ENCODE assay signal across 8 cellular contexts in genomic region chr12:83823386-83824045, GRCh38.
DNase-seq lines count a peak whose midpoint lies in the region; ATAC-seq and TF ChIP-seq lines count a peak whose summit lies in the region.

No MANE protein-coding gene starts in this region.

- no peak for ATAC-seq in upper lobe of left lung (ENCODE audit: low FRiP score in 2 of 2)

- H3K27ac ChIP-seq in GM23248, result no peak overlapping the region
- H3K27ac ChIP-seq in upper lobe of left lung, result no peak overlapping the region

- TF ChIP-seq EP300 in upper lobe of left lung (IDR thresholded peaks at IDR 0.05), result no peak

- in situ Hi-C loops in GM23248 (cut with MboI), result loop anchor here (25.0 kb wide), 1 partner anchor 1014 kb away; no protein-coding TSS in a partner anchor

- H3K4me3 ChIP-seq in GM23248 (no peak overlapping the region), upper lobe of left lung (no peak overlapping the region)

- peaks cover 8% of the 10 kb centered on the region; the same call in 1 of the 2 replicates for H3K4me1 ChIP-seq in GM23248 (ENCODE audit: insufficient read depth)
- H3K4me1 ChIP-seq in upper lobe of left lung, result no peaks in the 10 kb centered on the region

- H3K27me3 ChIP-seq in GM23248 (replicated peaks; ENCODE audit: insufficient read depth) (no peaks in the 10 kb centered on the region), upper lobe of left lung (no peaks in the 10 kb centered on the region)

- TF ChIP-seq POLR2A in upper lobe of left lung (IDR thresholded peaks at IDR 0.05), result no peak

- no peak overlapping the region for H2AFZ ChIP-seq in GM23248

- whole genome bisulfite sequencing in GM23248 (ENCODE audit: low coverage in 1 of 2, low lambda C conversion rate in 2 of 2, missing lambda C conversion rate in 2 of 2), 2 experiments, result 82 to 84% methylated on average over 8 of the region's 8 CpGs
- WGBS in upper lobe of left lung, 2 donors, result 63 to 70% methylated on average over 5 to 8 of the region's 8 CpGs

- 0 out of 2 replicates have a peak, but pooled peaks cover 5% of the 10 kb centered on the region for H3F3A ChIP-seq in GM23248 (ENCODE audit: insufficient read depth)

- H3K9ac ChIP-seq in GM23248, result no peak overlapping the region

- H3K79me2 ChIP-seq in GM23248 (ENCODE audit: insufficient read depth), result no peaks in the 10 kb centered on the region

- H3K9me3 ChIP-seq in GM23248 (ENCODE audit: low read depth) (no peaks in the 10 kb centered on the region), upper lobe of left lung (no peaks in the 10 kb centered on the region)

- DNase-seq in activated effector memory CD4-positive, alpha-beta T cell treated with anti-CD3 and anti-CD28 coated beads, Interleukin-2, amount 50 U/mL, for 16 hours, result peak; percentile 65
- no peak for DNase-seq in activated effector memory CD4-positive, alpha-beta T cell treated with Interleukin-2 at 50 U/mL for 16 hours
- DNase-seq in GM23248 (peak; percentile 2), HuH-7 (ENCODE audit: low spot score) (peak; percentile 23), SW480 (ENCODE audit: low spot score) (peak; percentile 53), globus pallidus (ENCODE audit: low spot score) (peak; percentile 49), upper lobe of left lung (no peak)
- peak; percentile 22 for DNase-seq in stimulated activated CD4-positive, alpha-beta T cell treated with anti-CD3 and anti-CD28 coated beads, Interleukin-1b, Interleukin-23, amount 100 ng/mL, for 48 hours

- no peaks in the 10 kb centered on the region for H3K9me2 ChIP-seq in GM23248 (ENCODE audit: insufficient read depth)

- no peaks in the 10 kb centered on the region for H4K20me1 ChIP-seq in GM23248 (ENCODE audit: insufficient read depth)

- H3K4me2 ChIP-seq in GM23248 (ENCODE audit: unreplicated experiment), result no peak overlapping the region

- no peaks in the 10 kb centered on the region for H3K36me3 ChIP-seq in GM23248 (ENCODE audit: low read depth)
- H3K36me3 ChIP-seq in upper lobe of left lung, result no peaks in the 10 kb centered on the region

- TF ChIP-seq CTCF in upper lobe of left lung (IDR thresholded peaks at IDR 0.05), result peak in 3 of 6 experiments; percentile 13 to 36 (median 30)

Comparison
In these comparisons a context has a peak if more than half of its experiments do, and no peak if none do; other contexts are left out.
1. DNase-seq: peak in activated effector memory CD4-positive, alpha-beta T cell treated with anti-CD3 and anti-CD28 coated beads, Interleukin-2, amount 50 U/mL, for 16 hours (single experiment), GM23248 (single experiment), HuH-7 (single experiment), SW480 (single experiment), globus pallidus (single experiment) and stimulated activated CD4-positive, alpha-beta T cell treated with anti-CD3 and anti-CD28 coated beads, Interleukin-1b, Interleukin-23, amount 100 ng/mL, for 48 hours (single experiment); none in activated effector memory CD4-positive, alpha-beta T cell treated with Interleukin-2 at 50 U/mL for 16 hours (single experiment) and upper lobe of left lung (0 of 2).